ENCODE assay signal across 16 cellular contexts in genomic region chr21:17823846-17824245, GRCh38.
"Had no signal": no experiment of that assay in that cellular context is flagged by ENCODE, and none has a peak within 500 bp of the region (broad histone marks: within the 10 kb centered on the region; RNA-seq: fewer than 3 reads in every experiment).

No MANE protein-coding gene starts in this region.

- DNase-seq: islet precursor cell; left ventricle myocardium inferior; mesendoderm; naive B cell; natural killer cell; nephron progenitor cell; ovary; stimulated activated CD4-positive, alpha-beta T cell treated with anti-CD3 and anti-CD28 coated beads, Interleukin-12 subunit alpha, Interleukin-12 subunit beta, amount 100 ng/mL, for 4 hours; stimulated activated CD4-positive, alpha-beta T cell treated with anti-CD3 and anti-CD28 coated beads, Interleukin-15, amount 100 ng/mL, for 24 hours; stimulated activated CD4-positive, alpha-beta T cell treated with anti-CD3 and anti-CD28 coated beads, Interleukin-2, amount 100 ng/mL, for 24 hours; stimulated activated CD4-positive, alpha-beta T cell treated with anti-CD3 and anti-CD28 coated beads, Interleukin-4, amount 100 ng/mL, for 1 hour; stimulated activated naive CD4-positive, alpha-beta T cell; tibial artery; trophoblast cell; upper lobe of right lung had no signal

- ATAC-seq: natural killer cell, sciatic nerve, upper lobe of right lung had no signal
